Comparison of ENCODE assay signal across 20 cellular contexts in genomic region chr12:59155448-59155847, GRCh38.
DNase-seq lines count a peak whose midpoint lies in the region; ATAC-seq, FAIRE-seq and TF ChIP-seq lines count a peak whose summit lies in the region.
"Had no signal": no experiment of that assay in that cellular context is flagged by ENCODE, and none has a peak within 500 bp of the region (broad histone marks: within the 10 kb centered on the region; RNA-seq: fewer than 3 reads in every experiment).

No MANE protein-coding gene starts in this region.

- H4K8ac ChIP-seq in H1 (ENCODE audit: extremely low read depth, insufficient read depth, low read length): no peak overlapping the region

- H3K9ac ChIP-seq in HCT116 (ENCODE audit: low read length) (no peak overlapping the region), H1 (replicated peaks in 1 of 4; ENCODE audit: extremely low read depth in 1 of 4, low read depth in 3 of 4, low read length in 3 of 4) (no peak overlapping the region)
- H3K9ac ChIP-seq: BLaER1 treated with 17β-estradiol and CSF1 and Interleukin-3, amounts not matched to agents 10 nM and 100 nM had no signal

- no peak overlapping the region for H3K14ac ChIP-seq in H1 (ENCODE audit: insufficient read length)

- H2BK20ac ChIP-seq in H1 (ENCODE audit: low read length): no peak overlapping the region

- TF ChIP-seq EP300 in H1 (IDR thresholded peaks at IDR 0.05; ENCODE audit: borderline replicate concordance in 1 of 2, low read depth in 2 of 2, low read length in 2 of 2): no peak

- H3K4ac ChIP-seq in H1 (replicated peaks; ENCODE audit: insufficient read length, low read depth, low read length): no peak overlapping the region

- no peak overlapping the region for H3K23ac ChIP-seq in H1 (ENCODE audit: insufficient read length)

- H3K36me3 ChIP-seq in HCT116 (ENCODE audit: control insufficient read depth in 1 of 2, insufficient read depth in 2 of 2, low read length in 2 of 2) (no peaks in the 10 kb centered on the region), H1 (ENCODE audit: control insufficient read depth in 2 of 4, insufficient read depth in 4 of 4, low read length in 3 of 4) (no peaks in the 10 kb centered on the region)
- H3K36me3 ChIP-seq: BLaER1 treated with 17β-estradiol and CSF1 and Interleukin-3, amounts not matched to agents 10 nM and 100 nM had no signal

- in situ Hi-C loops in SK-MEL-5 (cut with HindIII; ENCODE audit: low pct_unique_long_range_greater_than_20kb, low sequenced_read_pairs): no loop called here

- H3K4me2 ChIP-seq in HCT116 (ENCODE audit: low read length): no peak overlapping the region
- no peak overlapping the region for H3K4me2 ChIP-seq in H1 (ENCODE audit: insufficient read depth in 1 of 2, low read depth in 2 of 2, low read length in 2 of 2)
- H3K4me2 ChIP-seq: A549; BLaER1 treated with 17β-estradiol and CSF1 and Interleukin-3, amounts not matched to agents 10 nM and 100 nM had no signal

- no peak for FAIRE-seq in H1 (lab: Jason Lieb, UNC)
- FAIRE-seq: A549, D721Med, G401.6, GM12891, GM19239 had no signal

- no peak overlapping the region for H2BK15ac ChIP-seq in H1 (ENCODE audit: low read length)

- CTCF ChIA-PET in HCT116 (lab: Charles Lee): no interaction called here
- CTCF ChIA-PET in H1 (lab: Charles Lee; ENCODE audit: partially characterized antibody): interaction anchor here (0.5 to 1.1 kb wide), 2 partner anchors 8 to 21 kb away, joined by 3 to 5 read pairs; no protein-coding TSS in a partner anchor

- H3K79me2 ChIP-seq in HCT116 (ENCODE audit: insufficient read depth, low read length) (no peaks in the 10 kb centered on the region), H1 (ENCODE audit: control insufficient read depth in 1 of 2, insufficient read depth in 2 of 2, low read length in 2 of 2) (no peaks in the 10 kb centered on the region)

- TF ChIP-seq RAD21 in HCT116 (IDR thresholded peaks at IDR 0.05; ENCODE audit: low read depth) (no peak), H1 (IDR thresholded peaks at IDR 0.05 in 1 of 2, conservative IDR thresholded peaks at IDR 0.05 in 1 of 2; ENCODE audit: low read depth in 2 of 2, low read length in 2 of 2) (no peak)

- POLR2A ChIA-PET in HCT116 (lab: Charles Lee): no interaction called here
- POLR2A ChIA-PET in H1 (lab: Charles Lee; ENCODE audit: partially characterized antibody): no interaction called here

- no peak for ATAC-seq in HCT116
- ATAC-seq: A549; CD8-positive, alpha-beta T cell had no signal

- no peak overlapping the region for H4K5ac ChIP-seq in H1 (ENCODE audit: insufficient read length, low read depth, low read length)

- H4K20me1 ChIP-seq in HCT116 (ENCODE audit: insufficient read depth) (no peaks in the 10 kb centered on the region), H1 (replicated peaks in 1 of 2; ENCODE audit: control insufficient read depth in 1 of 2, insufficient read depth in 2 of 2, low read length in 2 of 2) (no peaks in the 10 kb centered on the region)
- H4K20me1 ChIP-seq: BLaER1 treated with 17β-estradiol and CSF1 and Interleukin-3, amounts not matched to agents 10 nM and 100 nM had no signal

- TF ChIP-seq POLR2A in HCT116 (IDR thresholded peaks at IDR 0.05; ENCODE audit: borderline replicate concordance, extremely low read depth, insufficient read depth, insufficient read length) (no peak), H1 (IDR thresholded peaks at IDR 0.05; ENCODE audit: control extremely low read depth in 1 of 2, low read depth in 2 of 2, low read length in 2 of 2) (no peak)

- H2BK12ac ChIP-seq in H1 (ENCODE audit: low read depth, low read length): no peak overlapping the region

- TF ChIP-seq CTCF in HCT116 (IDR thresholded peaks at IDR 0.05 in 2 of 3, conservative IDR thresholded peaks at IDR 0.05 in 1 of 3; ENCODE audit: borderline replicate concordance in 1 of 3, insufficient read depth in 1 of 3, low read depth in 2 of 3, low read length in 2 of 3): no peak
- TF ChIP-seq CTCF in H1 (IDR thresholded peaks at IDR 0.05; ENCODE audit: control extremely low read depth in 1 of 3, insufficient read depth in 1 of 3, low read depth in 1 of 3, low read length in 3 of 3): no peak
- TF ChIP-seq CTCF in coronary artery (IDR thresholded peaks at IDR 0.05): no peak

- no peaks in the 10 kb centered on the region for H3K4me1 ChIP-seq in HCT116 (ENCODE audit: control insufficient read depth in 1 of 2, insufficient read depth in 2 of 2, low read length in 2 of 2)
- no peaks in the 10 kb centered on the region for H3K4me1 ChIP-seq in H1 (replicated peaks in 1 of 4; ENCODE audit: control insufficient read depth in 3 of 4, insufficient read depth in 4 of 4, low read length in 3 of 4)
- H3K4me1 ChIP-seq: A549; BLaER1 treated with 17β-estradiol and CSF1 and Interleukin-3, amounts not matched to agents 10 nM and 100 nM; Caco-2 had no signal

- H3K9me3 ChIP-seq in HCT116 (ENCODE audit: control insufficient read depth in 1 of 2, insufficient read depth in 1 of 2, low read depth in 1 of 2, low read length in 2 of 2) (no peaks in the 10 kb centered on the region), H1 (ENCODE audit: insufficient read depth in 2 of 2, low read depth in 1 of 2, low read length in 1 of 2) (peaks cover 2 to 3% of the 10 kb centered on the region in 2 experiments; a peak in 2 of 4 replicates)
- H3K9me3 ChIP-seq: Caco-2 had no signal

- RAD21 ChIA-PET in HCT116 (lab: Charles Lee; ENCODE audit: low non-redundant PET in 1 of 2, low total read pairs in 2 of 2, uncharacterized antibody in 2 of 2, unreplicated experiment in 2 of 2): no interaction called here

- H3K27me3 ChIP-seq in HCT116 (ENCODE audit: insufficient read depth, low read length) (no peaks in the 10 kb centered on the region), H1 (replicated peaks in 1 of 4; ENCODE audit: control insufficient read depth in 3 of 4, extremely low read depth in 1 of 4, insufficient read depth in 3 of 4, low read length in 3 of 4) (no peaks in the 10 kb centered on the region)
- H3K27me3 ChIP-seq: BLaER1 treated with 17β-estradiol and CSF1 and Interleukin-3, amounts not matched to agents 10 nM and 100 nM had no signal

- intact Hi-C loops in HCT116 (cut with micrococcal nuclease): no loop called here

- H2AK5ac ChIP-seq in H1 (ENCODE audit: low read depth, low read length): no peak overlapping the region

- no peak overlapping the region for H2BK120ac ChIP-seq in H1 (replicated peaks; ENCODE audit: low read depth, low read length)

- no peak overlapping the region for H4K91ac ChIP-seq in H1 (replicated peaks; ENCODE audit: insufficient read length, low read length)

- no peak overlapping the region for H2AFZ ChIP-seq in HCT116 (ENCODE audit: low read depth, low read length, poor library complexity, severe bottlenecking)
- no peak overlapping the region for H2AFZ ChIP-seq in H1 (ENCODE audit: low read length)

- DNase-seq in HCT116 (ENCODE audit: low read depth, low spot score) (no peak), SK-MEL-5 (ENCODE audit: low read depth, low spot score) (peak; percentile 4), H1 (ENCODE audit: low read depth in 1 of 2, low spot score in 2 of 2) (no peak), coronary artery (ENCODE audit: low spot score) (no peak)
- no peak for DNase-seq in activated CD4-positive, alpha-beta T cell treated with anti-CD3 and anti-CD28 coated beads, Interleukin-2, amount 50 U/mL, for 4 hours
- DNase-seq: AML-193; Caco-2; Calu3; CD4-positive, alpha-beta T cell; CD8-positive, alpha-beta T cell; DMS79 treated with DMSO at 0.1 percent for 48 hours; GF-D8 had no signal

- H3K79me1 ChIP-seq in H1 (ENCODE audit: low read depth, low read length): no peaks in the 10 kb centered on the region

- no TSS peak for BruUV-seq in HCT116 (replicated peaks; lab: Mats Ljungman, UMichigan)

- no peak overlapping the region for H3K18ac ChIP-seq in H1 (ENCODE audit: extremely low read depth, low read length)

- no peaks in the 10 kb centered on the region for H3K9me2 ChIP-seq in HCT116 (ENCODE audit: insufficient read depth)

- H2BK5ac ChIP-seq in H1 (ENCODE audit: low read depth, low read length): no peak overlapping the region

- H3K23me2 ChIP-seq in H1 (ENCODE audit: low read depth, low read length): no peaks in the 10 kb centered on the region

- no peak overlapping the region for H3K56ac ChIP-seq in H1 (replicated peaks; ENCODE audit: insufficient read length, low read depth, low read length)

- H3K4me3 ChIP-seq in HCT116 (replicated peaks in 1 of 2; ENCODE audit: low read depth in 1 of 2, low read length in 2 of 2) (no peak overlapping the region), H1 (ENCODE audit: extremely low read depth in 1 of 4, insufficient read depth in 2 of 4, low read depth in 3 of 4, low read length in 4 of 4) (no peak overlapping the region), coronary artery (no peak overlapping the region)
- H3K4me3 ChIP-seq: A549; BLaER1 treated with 17β-estradiol and CSF1 and Interleukin-3, amounts not matched to agents 10 nM and 100 nM had no signal

- H3K27ac ChIP-seq in HCT116 (ENCODE audit: low read depth, low read length) (no peak overlapping the region), H1 (ENCODE audit: low read depth, low read length) (no peak overlapping the region), coronary artery (no peak overlapping the region)
- H3K27ac ChIP-seq: 22Rv1; A549; BLaER1 treated with 17β-estradiol and CSF1 and Interleukin-3, amounts not matched to agents 10 nM and 100 nM; C4-2B had no signal

TF ChIP-seq in HCT116, 20 proteins besides CTCF, POLR2A, EP300 and RAD21:
- TF ChIP-seq ZNF274 (IDR thresholded peaks at IDR 0.05; ENCODE audit: low read depth, low read length) (peak; percentile 70), ZFX (IDR thresholded peaks at IDR 0.05) (no peak), EGR1 (IDR thresholded peaks at IDR 0.05; ENCODE audit: low read depth) (no peak)

TF ChIP-seq in H1, 55 proteins besides CTCF, POLR2A, EP300 and RAD21 (continues in another document):
- TF ChIP-seq ZNF274 (IDR thresholded peaks at IDR 0.05; ENCODE audit: borderline replicate concordance, extremely low read depth, low read length): peak; percentile 76; the same call in 1 of the 2 replicates

Comparison
In these comparisons a context has a peak if more than half of its experiments do, and no peak if none do; other contexts are left out.
1. Of the 16 proteins assayed by ChIP-seq in both H1 and HCT116: peak only in H1: none; only in HCT116: none; in both: ZNF274; in neither: 15.